In the genomic region with DNA sequence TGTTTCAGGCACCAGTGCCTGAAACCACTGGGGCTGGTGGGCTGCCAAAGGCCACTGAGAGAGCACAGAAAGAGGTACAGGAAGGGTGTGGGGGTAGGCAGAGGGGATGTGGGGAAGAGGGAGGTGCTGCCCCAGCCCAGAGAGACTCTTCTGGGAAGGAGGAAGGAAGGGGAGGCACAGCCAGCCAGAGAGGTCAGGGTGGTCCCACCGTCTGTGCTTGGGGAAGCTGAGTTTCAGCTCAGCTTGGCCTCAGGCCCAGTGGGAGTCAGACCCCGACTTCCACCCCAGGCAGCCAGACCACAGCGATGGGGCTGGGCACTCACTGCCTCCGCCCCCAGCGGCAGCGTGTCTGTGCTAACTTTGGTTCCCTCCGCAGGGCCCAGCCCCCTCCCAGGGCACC, we compare ENCODE assay signal across 12 cellular contexts. TPM values are rescaled to one million over a fixed set of nuclear protein-coding genes. Genes with fewer than 3 reads are reported as not detected.
DNase-seq lines count a peak whose midpoint lies in the region; ATAC-seq and TF ChIP-seq lines count a peak whose summit lies in the region.
"Had no signal": no experiment of that assay in that cellular context is flagged by ENCODE, and none has a peak within 500 bp of the region (broad histone marks: within the 10 kb centered on the region; RNA-seq: fewer than 3 reads in every experiment).

No MANE protein-coding gene starts in this region.

- H3K9me3 ChIP-seq in left ventricle myocardium inferior (replicated peaks) (no peaks in the 10 kb centered on the region), neural progenitor cell (ENCODE audit: low read depth) (no peaks in the 10 kb centered on the region)

- H3K27me3 Mint-ChIP-seq in activated CD4-positive, alpha-beta T cell treated with anti-CD3 and anti-CD28 coated beads, Interleukin-2, amount 10 ng/mL, durations not matched to agents 24 days and 14 days, result no peaks in the 10 kb centered on the region
- H3K27me3 Mint-ChIP-seq in stimulated activated naive CD8-positive, alpha-beta T cell treated with anti-CD3 and anti-CD28 coated beads, Interleukin-15, Interleukin-2, amounts not matched to agents 100 ng/mL and 50 ng/mL, for 24 hours, result no peaks in the 10 kb centered on the region
- H3K27me3 Mint-ChIP-seq in neural progenitor cell (ENCODE audit: insufficient read depth, low read depth), result peaks cover 8% of the 10 kb centered on the region

- H3K4me3 Mint-ChIP-seq in activated CD4-positive, alpha-beta T cell treated with anti-CD3 and anti-CD28 coated beads, Interleukin-2, amount 10 ng/mL, durations not matched to agents 24 days and 14 days, result peak overlapping the region; percentile 72
- peak overlapping the region; percentile 76 for H3K4me3 Mint-ChIP-seq in stimulated activated naive CD8-positive, alpha-beta T cell treated with anti-CD3 and anti-CD28 coated beads, Interleukin-15, Interleukin-2, amounts not matched to agents 100 ng/mL and 50 ng/mL, for 24 hours
- no peak overlapping the region for H3K4me3 Mint-ChIP-seq in neural progenitor cell

- no peak overlapping the region for H2AFZ ChIP-seq in neural progenitor cell (replicated peaks)

- no peaks in the 10 kb centered on the region for H4K20me1 ChIP-seq in neural progenitor cell (ENCODE audit: low read depth)

- TF ChIP-seq CTCF in left ventricle myocardium inferior (IDR thresholded peaks at IDR 0.05; ENCODE audit: borderline replicate concordance), result no peak
- no peak for TF ChIP-seq CTCF in neural progenitor cell (IDR thresholded peaks at IDR 0.05)

- H3K4me1 ChIP-seq in left ventricle myocardium inferior (peaks cover 61% of the 10 kb centered on the region), neural progenitor cell (no peaks in the 10 kb centered on the region)

- DNase-seq in activated CD4-positive, alpha-beta T cell treated with anti-CD3 and anti-CD28 coated beads, Interleukin-2, amount 10 ng/mL, durations not matched to agents 24 days and 14 days, result no peak
- DNase-seq in activated CD4-positive, alpha-beta T cell treated with anti-CD3 and anti-CD28 coated beads for 4 hours, result no peak
- DNase-seq in UCSD-AML1 (lab: John Stamatoyannopoulos, UW; ENCODE audit: unreplicated experiment) (peak; percentile 91), left ventricle myocardium inferior (peak; percentile 42), neural progenitor cell (ENCODE audit: low spot score) (no peak), putamen (ENCODE audit: low spot score) (no peak)
- DNase-seq: effector CD4-positive, alpha-beta T cell; NCI-H2029 treated with DMSO at 0.1 percent for 48 hours had no signal

- H3K9ac ChIP-seq in neural progenitor cell, result no peak overlapping the region

- no peak overlapping the region for H3K4me2 ChIP-seq in neural progenitor cell

- no peaks in the 10 kb centered on the region for H3K36me3 Mint-ChIP-seq in activated CD4-positive, alpha-beta T cell treated with anti-CD3 and anti-CD28 coated beads, Interleukin-2, amount 10 ng/mL, durations not matched to agents 24 days and 14 days (ENCODE audit: low read depth)
- H3K36me3 Mint-ChIP-seq in stimulated activated naive CD8-positive, alpha-beta T cell treated with anti-CD3 and anti-CD28 coated beads, Interleukin-15, Interleukin-2, amounts not matched to agents 100 ng/mL and 50 ng/mL, for 24 hours (ENCODE audit: low read depth), result no peaks in the 10 kb centered on the region
- no peaks in the 10 kb centered on the region for H3K36me3 Mint-ChIP-seq in neural progenitor cell

- no peaks in the 10 kb centered on the region for H3K79me2 ChIP-seq in neural progenitor cell (ENCODE audit: low read depth)

- H3K9me3 Mint-ChIP-seq in activated CD4-positive, alpha-beta T cell treated with anti-CD3 and anti-CD28 coated beads, Interleukin-2, amount 10 ng/mL, durations not matched to agents 24 days and 14 days, result no peaks in the 10 kb centered on the region
- no peaks in the 10 kb centered on the region for H3K9me3 Mint-ChIP-seq in stimulated activated naive CD8-positive, alpha-beta T cell treated with anti-CD3 and anti-CD28 coated beads, Interleukin-15, Interleukin-2, amounts not matched to agents 100 ng/mL and 50 ng/mL, for 24 hours
- H3K9me3 Mint-ChIP-seq in neural progenitor cell, result no peaks in the 10 kb centered on the region

- no peak overlapping the region for H3K4me3 ChIP-seq in left ventricle myocardium inferior
- H3K4me3 ChIP-seq in neural progenitor cell, result no peak overlapping the region

- peaks cover 39% of the 10 kb centered on the region for H3K4me1 Mint-ChIP-seq in activated CD4-positive, alpha-beta T cell treated with anti-CD3 and anti-CD28 coated beads, Interleukin-2, amount 10 ng/mL, durations not matched to agents 24 days and 14 days
- peaks cover 54% of the 10 kb centered on the region for H3K4me1 Mint-ChIP-seq in stimulated activated naive CD8-positive, alpha-beta T cell treated with anti-CD3 and anti-CD28 coated beads, Interleukin-15, Interleukin-2, amounts not matched to agents 100 ng/mL and 50 ng/mL, for 24 hours (ENCODE audit: low read depth)
- H3K4me1 Mint-ChIP-seq in neural progenitor cell, result peaks cover 7% of the 10 kb centered on the region

- H3K27ac ChIP-seq in left ventricle myocardium inferior (replicated peaks), result peak overlapping the region; percentile 71
- no peak overlapping the region for H3K27ac ChIP-seq in neural progenitor cell

- intact Hi-C loops in activated CD4-positive, alpha-beta T cell treated with anti-CD3 and anti-CD28 coated beads, Interleukin-2, amount 10 ng/mL, durations not matched to agents 24 days and 14 days (cut with micrococcal nuclease), result no loop called here
- intact Hi-C loops in left ventricle myocardium inferior (cut with micrococcal nuclease), result no loop called here

- no peaks in the 10 kb centered on the region for H3F3A ChIP-seq in neural progenitor cell (ENCODE audit: low read depth)

- H3K27me3 ChIP-seq in left ventricle myocardium inferior (ENCODE audit: low read depth) (no peaks in the 10 kb centered on the region), neural progenitor cell (no peaks in the 10 kb centered on the region)

- peak overlapping the region; percentile 80 for H3K27ac Mint-ChIP-seq in activated CD4-positive, alpha-beta T cell treated with anti-CD3 and anti-CD28 coated beads, Interleukin-2, amount 10 ng/mL, durations not matched to agents 24 days and 14 days
- H3K27ac Mint-ChIP-seq in stimulated activated naive CD8-positive, alpha-beta T cell treated with anti-CD3 and anti-CD28 coated beads, Interleukin-15, Interleukin-2, amounts not matched to agents 100 ng/mL and 50 ng/mL, for 24 hours, result peak overlapping the region; percentile 91
- no peak overlapping the region for H3K27ac Mint-ChIP-seq in neural progenitor cell

- ATAC-seq in HG02610 (IDR thresholded peaks at IDR 0.05; ENCODE audit: unreplicated experiment), result no peak

- H3K36me3 ChIP-seq in left ventricle myocardium inferior (no peaks in the 10 kb centered on the region), neural progenitor cell (no peaks in the 10 kb centered on the region)

RNA-seq across cellular contexts. Expression of a gene that starts 8.7 kb away (rescaled TPM):
- total RNA-seq in activated CD4-positive, alpha-beta T cell treated with anti-CD3 and anti-CD28 coated beads, Interleukin-2, amount 10 ng/mL, durations not matched to agents 24 days and 14 days, result 77.8 and 85.9 TPM in 2 replicates
- 34.0 TPM for total RNA-seq in left ventricle myocardium inferior
- total RNA-seq in neural progenitor cell (ENCODE audit: low replicate concordance), result 20.5 and 25.9 TPM in 2 replicates

RNA-seq across cellular contexts. Expression of a gene that starts 36.9 kb away (rescaled TPM):
- 492 and 507 TPM in 2 replicates for total RNA-seq in activated CD4-positive, alpha-beta T cell treated with anti-CD3 and anti-CD28 coated beads, Interleukin-2, amount 10 ng/mL, durations not matched to agents 24 days and 14 days
- total RNA-seq in left ventricle myocardium inferior (85.2 TPM), neural progenitor cell (ENCODE audit: low replicate concordance) (186 and 195 TPM in 2 replicates)

RNA-seq across cellular contexts. Expression of a gene that starts 54.1 kb away (rescaled TPM):
- 0.07 TPM in 1 of 2 replicates, not detected in the other for total RNA-seq in activated CD4-positive, alpha-beta T cell treated with anti-CD3 and anti-CD28 coated beads, Interleukin-2, amount 10 ng/mL, durations not matched to agents 24 days and 14 days
- total RNA-seq in left ventricle myocardium inferior (not detected), neural progenitor cell (ENCODE audit: low replicate concordance) (not detected in 2 replicates)
- total RNA-seq: A172, SK-MEL-5 had no signal

Comparison
In these comparisons a context has a peak if more than half of its experiments do, and no peak if none do; other contexts are left out.
1. DNase-seq: peak in UCSD-AML1 (single experiment) and left ventricle myocardium inferior (single experiment); none in activated CD4-positive, alpha-beta T cell treated with anti-CD3 and anti-CD28 coated beads, Interleukin-2, amount 10 ng/mL, durations not matched to agents 24 days and 14 days (single experiment), activated CD4-positive, alpha-beta T cell treated with anti-CD3 and anti-CD28 coated beads for 4 hours (0 of 2), neural progenitor cell (single experiment) and putamen (single experiment).